2 cellular contexts compared by ENCODE assay signal in the genomic region with DNA sequence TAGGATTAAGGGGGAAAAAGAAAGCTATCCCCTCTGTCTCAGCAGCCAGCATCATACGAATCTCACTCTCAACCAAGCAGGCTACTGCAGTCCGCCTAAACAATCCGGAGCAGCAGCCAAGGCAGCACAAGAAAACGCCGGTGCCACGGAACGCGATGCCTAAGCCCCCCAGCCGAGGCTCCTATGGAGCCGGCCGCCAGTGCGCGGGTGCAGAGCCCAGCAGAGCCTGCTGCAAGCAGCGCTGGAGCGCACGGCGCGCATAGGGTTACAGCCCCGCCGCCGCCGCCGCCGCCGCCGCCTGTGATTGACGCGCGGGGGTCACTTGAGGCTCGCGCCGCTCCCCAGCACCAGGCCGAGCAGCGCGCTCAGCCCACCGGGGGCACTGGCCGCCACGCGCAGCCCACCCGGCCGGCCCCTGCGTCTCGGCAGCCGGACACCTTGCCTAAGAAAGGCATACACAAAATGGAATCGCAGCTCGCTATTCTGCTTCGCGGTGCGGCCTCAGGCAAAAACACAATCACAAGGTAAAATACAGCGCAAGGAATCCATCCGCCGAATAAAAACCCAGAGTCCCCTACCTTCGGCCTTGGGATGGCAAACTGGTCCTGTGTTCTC.
TF ChIP-seq lines count a peak whose summit lies in the region.

No MANE protein-coding gene starts in this region.

TF ChIP-seq in GM23338, 12 proteins besides CTCF, POLR2A, EP300 and RAD21:
- TF ChIP-seq JUNB (IDR thresholded peaks at IDR 0.05; ENCODE audit: unreplicated experiment) (no peak), POLR2AphosphoS5 (IDR thresholded peaks at IDR 0.05; ENCODE audit: low read depth) (no peak), ZNF114 (CRISPR knock-in tag; IDR thresholded peaks at IDR 0.05) (no peak), EZH2 (IDR thresholded peaks at IDR 0.05; ENCODE audit: low read depth, unreplicated experiment) (peak; percentile 14), ZNF462 (CRISPR knock-in tag; IDR thresholded peaks at IDR 0.05) (no peak)
- TF ChIP-seq, protein P1, sequence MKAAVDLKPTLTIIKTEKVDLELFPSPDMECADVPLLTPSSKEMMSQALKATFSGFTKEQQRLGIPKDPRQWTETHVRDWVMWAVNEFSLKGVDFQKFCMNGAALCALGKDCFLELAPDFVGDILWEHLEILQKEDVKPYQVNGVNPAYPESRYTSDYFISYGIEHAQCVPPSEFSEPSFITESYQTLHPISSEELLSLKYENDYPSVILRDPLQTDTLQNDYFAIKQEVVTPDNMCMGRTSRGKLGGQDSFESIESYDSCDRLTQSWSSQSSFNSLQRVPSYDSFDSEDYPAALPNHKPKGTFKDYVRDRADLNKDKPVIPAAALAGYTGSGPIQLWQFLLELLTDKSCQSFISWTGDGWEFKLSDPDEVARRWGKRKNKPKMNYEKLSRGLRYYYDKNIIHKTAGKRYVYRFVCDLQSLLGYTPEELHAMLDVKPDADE (IDR thresholded peaks at IDR 0.05), result no peak

TF ChIP-seq in GM12878, 131 proteins besides CTCF, POLR2A, EP300 and RAD21:
- TF ChIP-seq NR2F1 (conservative IDR thresholded peaks at IDR 0.05) (peak; percentile 43; the same call in 1 of the 2 replicates), POU2F2 (IDR thresholded peaks at IDR 0.05; ENCODE audit: borderline replicate concordance, low read depth, low read length) (no peak), FOXM1 (IDR thresholded peaks at IDR 0.05; ENCODE audit: low read depth, low read length) (no peak), RB1 (IDR thresholded peaks at IDR 0.05; ENCODE audit: borderline replicate concordance) (0 out of 2 replicates have a peak, but pooled peaks have one; percentile 36), BHLHE40 (IDR thresholded peaks at IDR 0.05; ENCODE audit: borderline replicate concordance in 1 of 2, low read depth in 2 of 2, low read length in 1 of 2) (0 out of 4 replicates have a peak, but pooled peaks of 1 of the 2 experiments have one; percentile 10), CBFB (IDR thresholded peaks at IDR 0.05; ENCODE audit: low read depth) (no peak), RELA (IDR thresholded peaks at IDR 0.05; ENCODE audit: borderline replicate concordance, partially characterized antibody) (no peak), IKZF1 (conservative IDR thresholded peaks at IDR 0.05) (0 out of 2 replicates have a peak, but pooled peaks have one; percentile 17), PBX3 (IDR thresholded peaks at IDR 0.05; ENCODE audit: insufficient replicate concordance, low read depth, low read length) (peak; percentile 37), DPF2 (IDR thresholded peaks at IDR 0.05) (peak; percentile 32; the same call in 1 of the 2 replicates), MTA2 (IDR thresholded peaks at IDR 0.05; ENCODE audit: low read depth) (no peak), PKNOX1 (IDR thresholded peaks at IDR 0.05) (peak; percentile 76), FOXK2 (IDR thresholded peaks at IDR 0.05) (no peak), HDGF (IDR thresholded peaks at IDR 0.05) (no peak), LARP7 (IDR thresholded peaks at IDR 0.05) (peak; percentile 66), BACH1 (IDR thresholded peaks at IDR 0.05; ENCODE audit: borderline replicate concordance) (0 out of 2 replicates have a peak, but pooled peaks have one; percentile 14), EED (IDR thresholded peaks at IDR 0.05; ENCODE audit: low read depth) (no peak), NR2C2 (IDR thresholded peaks at IDR 0.05; ENCODE audit: borderline replicate concordance, control insufficient read depth, insufficient read length, low read depth) (no peak)
- TF ChIP-seq, protein P2, sequence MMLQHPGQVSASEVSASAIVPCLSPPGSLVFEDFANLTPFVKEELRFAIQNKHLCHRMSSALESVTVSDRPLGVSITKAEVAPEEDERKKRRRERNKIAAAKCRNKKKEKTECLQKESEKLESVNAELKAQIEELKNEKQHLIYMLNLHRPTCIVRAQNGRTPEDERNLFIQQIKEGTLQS (IDR thresholded peaks at IDR 0.05; ENCODE audit: borderline replicate concordance, extremely low read depth, low read depth, low read length), result no peak
- TF ChIP-seq, protein P3, sequence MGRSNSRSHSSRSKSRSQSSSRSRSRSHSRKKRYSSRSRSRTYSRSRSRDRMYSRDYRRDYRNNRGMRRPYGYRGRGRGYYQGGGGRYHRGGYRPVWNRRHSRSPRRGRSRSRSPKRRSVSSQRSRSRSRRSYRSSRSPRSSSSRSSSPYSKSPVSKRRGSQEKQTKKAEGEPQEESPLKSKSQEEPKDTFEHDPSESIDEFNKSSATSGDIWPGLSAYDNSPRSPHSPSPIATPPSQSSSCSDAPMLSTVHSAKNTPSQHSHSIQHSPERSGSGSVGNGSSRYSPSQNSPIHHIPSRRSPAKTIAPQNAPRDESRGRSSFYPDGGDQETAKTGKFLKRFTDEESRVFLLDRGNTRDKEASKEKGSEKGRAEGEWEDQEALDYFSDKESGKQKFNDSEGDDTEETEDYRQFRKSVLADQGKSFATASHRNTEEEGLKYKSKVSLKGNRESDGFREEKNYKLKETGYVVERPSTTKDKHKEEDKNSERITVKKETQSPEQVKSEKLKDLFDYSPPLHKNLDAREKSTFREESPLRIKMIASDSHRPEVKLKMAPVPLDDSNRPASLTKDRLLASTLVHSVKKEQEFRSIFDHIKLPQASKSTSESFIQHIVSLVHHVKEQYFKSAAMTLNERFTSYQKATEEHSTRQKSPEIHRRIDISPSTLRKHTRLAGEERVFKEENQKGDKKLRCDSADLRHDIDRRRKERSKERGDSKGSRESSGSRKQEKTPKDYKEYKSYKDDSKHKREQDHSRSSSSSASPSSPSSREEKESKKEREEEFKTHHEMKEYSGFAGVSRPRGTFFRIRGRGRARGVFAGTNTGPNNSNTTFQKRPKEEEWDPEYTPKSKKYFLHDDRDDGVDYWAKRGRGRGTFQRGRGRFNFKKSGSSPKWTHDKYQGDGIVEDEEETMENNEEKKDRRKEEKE (IDR thresholded peaks at IDR 0.05), result no peak
- TF ChIP-seq, protein P4, sequence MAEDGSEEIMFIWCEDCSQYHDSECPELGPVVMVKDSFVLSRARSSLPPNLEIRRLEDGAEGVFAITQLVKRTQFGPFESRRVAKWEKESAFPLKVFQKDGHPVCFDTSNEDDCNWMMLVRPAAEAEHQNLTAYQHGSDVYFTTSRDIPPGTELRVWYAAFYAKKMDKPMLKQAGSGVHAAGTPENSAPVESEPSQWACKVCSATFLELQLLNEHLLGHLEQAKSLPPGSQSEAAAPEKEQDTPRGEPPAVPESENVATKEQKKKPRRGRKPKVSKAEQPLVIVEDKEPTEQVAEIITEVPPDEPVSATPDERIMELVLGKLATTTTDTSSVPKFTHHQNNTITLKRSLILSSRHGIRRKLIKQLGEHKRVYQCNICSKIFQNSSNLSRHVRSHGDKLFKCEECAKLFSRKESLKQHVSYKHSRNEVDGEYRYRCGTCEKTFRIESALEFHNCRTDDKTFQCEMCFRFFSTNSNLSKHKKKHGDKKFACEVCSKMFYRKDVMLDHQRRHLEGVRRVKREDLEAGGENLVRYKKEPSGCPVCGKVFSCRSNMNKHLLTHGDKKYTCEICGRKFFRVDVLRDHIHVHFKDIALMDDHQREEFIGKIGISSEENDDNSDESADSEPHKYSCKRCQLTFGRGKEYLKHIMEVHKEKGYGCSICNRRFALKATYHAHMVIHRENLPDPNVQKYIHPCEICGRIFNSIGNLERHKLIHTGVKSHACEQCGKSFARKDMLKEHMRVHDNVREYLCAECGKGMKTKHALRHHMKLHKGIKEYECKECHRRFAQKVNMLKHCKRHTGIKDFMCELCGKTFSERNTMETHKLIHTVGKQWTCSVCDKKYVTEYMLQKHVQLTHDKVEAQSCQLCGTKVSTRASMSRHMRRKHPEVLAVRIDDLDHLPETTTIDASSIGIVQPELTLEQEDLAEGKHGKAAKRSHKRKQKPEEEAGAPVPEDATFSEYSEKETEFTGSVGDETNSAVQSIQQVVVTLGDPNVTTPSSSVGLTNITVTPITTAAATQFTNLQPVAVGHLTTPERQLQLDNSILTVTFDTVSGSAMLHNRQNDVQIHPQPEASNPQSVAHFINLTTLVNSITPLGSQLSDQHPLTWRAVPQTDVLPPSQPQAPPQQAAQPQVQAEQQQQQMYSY (CRISPR knock-in tag; IDR thresholded peaks at IDR 0.05), result no peak
